32 cellular contexts compared by ENCODE assay signal in genomic region chr4:179509489-179509888, GRCh38.
"Had no signal": no experiment of that assay in that cellular context is flagged by ENCODE, and none has a peak within 500 bp of the region (broad histone marks: within the 10 kb centered on the region; RNA-seq: fewer than 3 reads in every experiment).

No MANE protein-coding gene starts in this region.

- DNase-seq: Karpas-422, Kasumi-1, MG63, MM.1S, MV-4-11, NCI-H1048, NCI-H1092, NCI-H1092 treated with DMSO at 0.1 percent for 48 hours, NCI-H1105, NCI-H1105 treated with DMSO at 0.1 percent for 48 hours, NCI-H1417 treated with DMSO at 0.1 percent for 48 hours, NCI-H1436, NCI-H1436 treated with DMSO at 0.1 percent for 48 hours, NCI-H146, NCI-H1694, NCI-H1694 treated with DMSO at 0.1 percent for 48 hours, NCI-H187, NCI-H187 treated with DMSO at 0.1 percent for 48 hours, NCI-H1930, NCI-H2029, NCI-H2029 treated with DMSO at 0.1 percent for 48 hours, NCI-H2081, NCI-H2081 treated with DMSO at 0.1 percent for 48 hours, NCI-H2107, NCI-H2171, NCI-H2171 treated with DMSO at 0.1 percent for 48 hours, NCI-H2227 treated with DMSO at 0.1 percent for 48 hours, NCI-H226, NCI-H345, NCI-H446, NCI-H446 treated with DMSO at 0.1 percent for 48 hours, NCI-H510A had no signal
